ENCODE assay signal across 29 cellular contexts in the genomic region with DNA sequence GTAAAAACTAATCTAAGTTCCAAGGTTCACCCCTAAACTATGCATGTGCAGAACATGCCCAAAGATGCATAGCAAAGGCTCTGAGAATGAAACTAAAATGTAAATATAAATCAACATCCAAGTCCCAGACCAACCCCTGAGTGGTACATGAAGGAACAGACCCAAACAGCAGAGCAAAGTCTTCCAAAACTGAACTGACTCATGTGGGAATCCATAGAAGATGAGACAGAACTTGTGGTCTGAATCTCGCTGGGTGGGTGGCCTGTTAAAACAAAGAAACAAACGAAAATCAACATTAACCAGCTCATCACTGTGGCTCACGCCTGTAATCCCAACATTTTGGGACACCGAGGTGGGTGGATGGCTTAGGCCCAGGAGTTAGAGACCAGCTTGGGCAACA. TPM values are rescaled to one million over a fixed set of nuclear protein-coding genes. Genes with fewer than 3 reads are reported as not detected.
DNase-seq lines count a peak whose midpoint lies in the region; ATAC-seq, FAIRE-seq and TF ChIP-seq lines count a peak whose summit lies in the region.
"Had no signal": no experiment of that assay in that cellular context is flagged by ENCODE, and none has a peak within 500 bp of the region (broad histone marks: within the 10 kb centered on the region; RNA-seq: fewer than 3 reads in every experiment).

No MANE protein-coding gene starts in this region.

- no peak overlapping the region for H4K91ac ChIP-seq in H1 (replicated peaks; ENCODE audit: insufficient read length, low read length)

- no peak overlapping the region for H3K56ac ChIP-seq in H1 (replicated peaks; ENCODE audit: insufficient read length, low read depth, low read length)

- no peak overlapping the region for H2BK15ac ChIP-seq in H1 (ENCODE audit: low read length)

- no peak overlapping the region for H3K4me2 ChIP-seq in H1 (ENCODE audit: insufficient read depth in 1 of 2, low read depth in 2 of 2, low read length in 2 of 2)
- H3K4me2 ChIP-seq: KMS-11 had no signal

- H3K23me2 ChIP-seq in H1 (ENCODE audit: low read depth, low read length) = no peaks in the 10 kb centered on the region

- CTCF ChIA-PET in H1 (lab: Charles Lee; ENCODE audit: partially characterized antibody) = interaction anchor here (0.9 to 4.5 kb wide), 7 partner anchors 9 to 220 kb away, joined by 3 to 33 read pairs (median 4); a partner anchor contains a TSS

- H2BK120ac ChIP-seq in H1 (replicated peaks; ENCODE audit: low read depth, low read length) = no peak overlapping the region

- H4K20me1 ChIP-seq in H1 (replicated peaks in 1 of 2; ENCODE audit: control insufficient read depth in 1 of 2, insufficient read depth in 2 of 2, low read length in 2 of 2) = no peaks in the 10 kb centered on the region

- no peak for TF ChIP-seq POLR2A in H1 (IDR thresholded peaks at IDR 0.05; ENCODE audit: control extremely low read depth in 1 of 2, low read depth in 2 of 2, low read length in 2 of 2)

- no peak overlapping the region for H3K4me3 ChIP-seq in ACC112 (ENCODE audit: low read depth, low read length)
- no peak overlapping the region for H3K4me3 ChIP-seq in H1 (ENCODE audit: extremely low read depth in 1 of 4, insufficient read depth in 2 of 4, low read depth in 3 of 4, low read length in 4 of 4)
- H3K4me3 ChIP-seq in lower lobe of right lung = no peak overlapping the region
- H3K4me3 ChIP-seq: psoas muscle, spleen had no signal

- H3K27ac ChIP-seq in ACC112 (ENCODE audit: low read depth, low read length) (peak overlapping the region; percentile 35; the same call in 1 of the 2 replicates), H1 (ENCODE audit: low read depth, low read length) (no peak overlapping the region), lower lobe of right lung (peak overlapping the region; percentile 57)
- H3K27ac ChIP-seq: C4-2B, KMS-11, psoas muscle had no signal

- TF ChIP-seq RAD21 in H1 (IDR thresholded peaks at IDR 0.05 in 1 of 2, conservative IDR thresholded peaks at IDR 0.05 in 1 of 2; ENCODE audit: low read depth in 2 of 2, low read length in 2 of 2) = no peak

- H3K18ac ChIP-seq in H1 (ENCODE audit: extremely low read depth, low read length) = no peak overlapping the region

- peak overlapping the region; percentile 21 for H2AFZ ChIP-seq in ACC112 (ENCODE audit: low read length, unreplicated experiment)
- 0 out of 2 replicates have a peak overlapping the region, but pooled peaks have one; percentile 52 for H2AFZ ChIP-seq in H1 (ENCODE audit: low read length)

- no peak for TF ChIP-seq EP300 in H1 (IDR thresholded peaks at IDR 0.05; ENCODE audit: borderline replicate concordance in 1 of 2, low read depth in 2 of 2, low read length in 2 of 2)

- H2BK5ac ChIP-seq in H1 (ENCODE audit: low read depth, low read length) = no peak overlapping the region

- TF ChIP-seq CTCF in HFFc6 (IDR thresholded peaks at IDR 0.05) = no peak
- no peak for TF ChIP-seq CTCF in H1 (IDR thresholded peaks at IDR 0.05; ENCODE audit: control extremely low read depth in 1 of 3, insufficient read depth in 1 of 3, low read depth in 1 of 3, low read length in 3 of 3)
- no peak for TF ChIP-seq CTCF in lower lobe of right lung (IDR thresholded peaks at IDR 0.05)

- no peak overlapping the region for H3K4me3 Mint-ChIP-seq in HFFc6

- H3K27ac Mint-ChIP-seq in HFFc6 = peak overlapping the region; percentile 27

- WGBS in H1 (ENCODE audit: extremely low coverage in 1 of 2, insufficient coverage in 1 of 2, insufficient read length in 1 of 2, insufficient replicate concordance in 2 of 2, low coverage in 1 of 2, low lambda C conversion rate in 2 of 2, missing lambda C conversion rate in 1 of 2), 2 experiments = 74% methylated on average over 4 of the region's 4 CpGs; no CpG with 5 or more reads in 1 of the 2 experiments

- POLR2A ChIA-PET in H1 (lab: Charles Lee; ENCODE audit: partially characterized antibody) = no interaction called here

- no peaks in the 10 kb centered on the region for H3K27me3 ChIP-seq in ACC112 (ENCODE audit: insufficient read depth, low read length)
- H3K27me3 ChIP-seq in H1 (replicated peaks in 1 of 4; ENCODE audit: control insufficient read depth in 3 of 4, extremely low read depth in 1 of 4, insufficient read depth in 3 of 4, low read length in 3 of 4) = no peaks in the 10 kb centered on the region
- H3K27me3 ChIP-seq in lower lobe of right lung (ENCODE audit: low read depth) = no peaks in the 10 kb centered on the region

- H3K36me3 ChIP-seq in ACC112 (ENCODE audit: insufficient read depth, low read length) (no peaks in the 10 kb centered on the region), H1 (ENCODE audit: control insufficient read depth in 2 of 4, insufficient read depth in 4 of 4, low read length in 3 of 4) (no peaks in the 10 kb centered on the region), lower lobe of right lung (no peaks in the 10 kb centered on the region)
- H3K36me3 ChIP-seq: spleen had no signal

- no peak overlapping the region for H2BK20ac ChIP-seq in H1 (ENCODE audit: low read length)

- H3K27me3 Mint-ChIP-seq in HFFc6 (ENCODE audit: insufficient read depth) = peaks cover 7% of the 10 kb centered on the region

- FAIRE-seq in H1 (lab: Jason Lieb, UNC) = no peak

- ATAC-seq in lower lobe of right lung (no peak), HG02870 (IDR thresholded peaks at IDR 0.05; ENCODE audit: unreplicated experiment) (no peak), HG03039 (IDR thresholded peaks at IDR 0.05; ENCODE audit: unreplicated experiment) (no peak), GM21381 (IDR thresholded peaks at IDR 0.05; ENCODE audit: unreplicated experiment) (no peak)
- ATAC-seq: psoas muscle had no signal

- DNase-seq in HFFc6 (peak; percentile 16), H1 (ENCODE audit: low read depth in 1 of 2, low spot score in 2 of 2) (no peak), lower lobe of right lung (no peak), NCI-H1105 (lab: John Stamatoyannopoulos, UW) (no peak)
- DNase-seq: activated effector memory CD4-positive, alpha-beta T cell treated with anti-CD3 and anti-CD28 coated beads, Interleukin-2, amount 50 U/mL, for 16 hours; caudate nucleus; GDM1; head of caudate nucleus; NCI-H1930; NCI-H226; NCI-H82; psoas muscle; SHP77 treated with DMSO at 0.1 percent for 48 hours; spleen; stimulated activated CD4-positive, alpha-beta T cell treated with anti-CD3 and anti-CD28 coated beads, Interleukin-4, amount 100 ng/mL, for 4 hours had no signal

- no peak overlapping the region for H4K5ac ChIP-seq in H1 (ENCODE audit: insufficient read length, low read depth, low read length)

- no peaks in the 10 kb centered on the region for H3K9me3 Mint-ChIP-seq in HFFc6

- no peak overlapping the region for H3K23ac ChIP-seq in H1 (ENCODE audit: insufficient read length)

- intact Hi-C loops in lower lobe of right lung (cut with DNase I) = no loop called here

- H3K36me3 Mint-ChIP-seq in HFFc6 (ENCODE audit: low read depth) = no peaks in the 10 kb centered on the region

- H3K4me1 ChIP-seq in ACC112 (ENCODE audit: control insufficient read depth, insufficient read depth, low read length, unreplicated experiment) (peaks cover 51% of the 10 kb centered on the region), H1 (replicated peaks in 1 of 4; ENCODE audit: control insufficient read depth in 3 of 4, insufficient read depth in 4 of 4, low read length in 3 of 4) (no peaks in the 10 kb centered on the region), lower lobe of right lung (no peaks in the 10 kb centered on the region)

- no peaks in the 10 kb centered on the region for H3K79me1 ChIP-seq in H1 (ENCODE audit: low read depth, low read length)

- no peak overlapping the region for H3K14ac ChIP-seq in H1 (ENCODE audit: insufficient read length)

- no peak overlapping the region for H3K4ac ChIP-seq in H1 (replicated peaks; ENCODE audit: insufficient read length, low read depth, low read length)

- no peak overlapping the region for H4K8ac ChIP-seq in H1 (ENCODE audit: extremely low read depth, insufficient read depth, low read length)

- no peak overlapping the region for H2BK12ac ChIP-seq in H1 (ENCODE audit: low read depth, low read length)

- H2AK5ac ChIP-seq in H1 (ENCODE audit: low read depth, low read length) = no peak overlapping the region

- H3K4me1 Mint-ChIP-seq in HFFc6 (ENCODE audit: low read depth) = peaks cover 64% of the 10 kb centered on the region

- no peaks in the 10 kb centered on the region for H3K9me3 ChIP-seq in H1 (ENCODE audit: insufficient read depth in 2 of 2, low read depth in 1 of 2, low read length in 1 of 2)
- H3K9me3 ChIP-seq in lower lobe of right lung = no peaks in the 10 kb centered on the region
- H3K9me3 ChIP-seq: psoas muscle, spleen had no signal

- H3K79me2 ChIP-seq in ACC112 (ENCODE audit: control insufficient read depth, insufficient read depth, low read length, unreplicated experiment) (no peaks in the 10 kb centered on the region), H1 (ENCODE audit: control insufficient read depth in 1 of 2, insufficient read depth in 2 of 2, low read length in 2 of 2) (no peaks in the 10 kb centered on the region)

- H3K9ac ChIP-seq in H1 (replicated peaks in 1 of 4; ENCODE audit: extremely low read depth in 1 of 4, low read depth in 3 of 4, low read length in 3 of 4) = no peak overlapping the region
- H3K9ac ChIP-seq: KMS-11 had no signal

RNA-seq across cellular contexts. Expression of a gene that starts 29.5 kb away (rescaled TPM):
- 100 to 1,000 TPM in 5 of 6 experiments, 10 to 100 TPM in 1; 98.8 to 123 (median 116) TPM for total RNA-seq in HFFc6 (2021; fragmentation: NEBNext Ultra II Directional; extraction: Animal tissue kit (Norgen Biotek cat#: 25700))
- total RNA-seq in H1 (2021; fragmentation: NEBNext Ultra II Directional; extraction: Animal tissue kit (Norgen Biotek cat#: 25700)) = 103 and 109 TPM in 2 replicates
- polyA plus RNA-seq in H1 (2011; rRNA removed) = 242 and 280 TPM in 2 replicates
- 239 TPM for polyA plus RNA-seq in H1 (2011; cell fraction: cytosol; rRNA removed)
- polyA plus RNA-seq in H1 (2011; cell fraction: nucleus; rRNA removed) = 171 TPM
- 122 to 150 TPM (median 141 TPM) in 4 replicates for polyA plus RNA-seq in H1 (2012, experiment 1 of 2)
- polyA plus RNA-seq in H1 (2012, experiment 2 of 2) = 226 TPM
- polyA plus RNA-seq in H1 (2013, experiment 1 of 2) = 210 TPM
- polyA plus RNA-seq in H1 (2013, experiment 2 of 2) = 231 TPM
- 88.7 and 110 TPM in 2 replicates for polyA minus RNA-seq in H1 (2011; rRNA and poly(A)+ RNA removed)
- polyA minus RNA-seq in H1 (2011; cell fraction: cytosol; rRNA and poly(A)+ RNA removed) = 60.9 TPM
- polyA minus RNA-seq in H1 (2011; cell fraction: nucleus; rRNA and poly(A)+ RNA removed) = 80.4 TPM
- 102 TPM for total RNA-seq in lower lobe of right lung

RNA-seq across cellular contexts. Expression of a gene that starts 29.7 kb away (rescaled TPM):
- total RNA-seq in HFFc6 (2021; fragmentation: NEBNext Ultra II Directional; extraction: Animal tissue kit (Norgen Biotek cat#: 25700)) = 10 to 100 TPM; 23.6 to 32.6 (median 25.5) TPM
- 118 and 123 TPM in 2 replicates for total RNA-seq in H1 (2021; fragmentation: NEBNext Ultra II Directional; extraction: Animal tissue kit (Norgen Biotek cat#: 25700))
- 183 and 329 TPM in 2 replicates for polyA plus RNA-seq in H1 (2011; rRNA removed)
- 173 TPM for polyA plus RNA-seq in H1 (2011; cell fraction: cytosol; rRNA removed)
- 696 TPM for polyA plus RNA-seq in H1 (2011; cell fraction: nucleus; rRNA removed)
- 96.2 to 130 TPM (median 121 TPM) in 4 replicates for polyA plus RNA-seq in H1 (2012, experiment 1 of 2)
- polyA plus RNA-seq in H1 (2012, experiment 2 of 2) = 111 TPM
- 114 TPM for polyA plus RNA-seq in H1 (2013, experiment 1 of 2)
- 115 TPM for polyA plus RNA-seq in H1 (2013, experiment 2 of 2)
- polyA minus RNA-seq in H1 (2011; rRNA and poly(A)+ RNA removed) = 238 and 245 TPM in 2 replicates
- polyA minus RNA-seq in H1 (2011; cell fraction: cytosol; rRNA and poly(A)+ RNA removed) = 75.1 TPM
- polyA minus RNA-seq in H1 (2011; cell fraction: nucleus; rRNA and poly(A)+ RNA removed) = 149 TPM
- total RNA-seq in lower lobe of right lung = 20.8 TPM

RNA-seq across cellular contexts. Expression of a gene that starts 33.5 kb away (rescaled TPM):
- total RNA-seq in HFFc6 (2021; fragmentation: NEBNext Ultra II Directional; extraction: Animal tissue kit (Norgen Biotek cat#: 25700)) = not detected
- not detected in 2 replicates for total RNA-seq in H1 (2021; fragmentation: NEBNext Ultra II Directional; extraction: Animal tissue kit (Norgen Biotek cat#: 25700))
- polyA plus RNA-seq in H1 (2011; rRNA removed) = 0.02 TPM in 2 replicates
- polyA plus RNA-seq in H1 (2011; cell fraction: cytosol; rRNA removed) = 0.04 TPM
- polyA plus RNA-seq in H1 (2011; cell fraction: nucleus; rRNA removed) = 0.03 TPM
- polyA plus RNA-seq in H1 (2012, experiment 1 of 2) = 0.07 TPM in 1 of 4 replicates, not detected in the others
- polyA plus RNA-seq in H1 (2012, experiment 2 of 2) = not detected
- not detected for polyA plus RNA-seq in H1 (2013, experiment 1 of 2)
- under 0.01 TPM for polyA plus RNA-seq in H1 (2013, experiment 2 of 2)
- not detected in 2 replicates for polyA minus RNA-seq in H1 (2011; rRNA and poly(A)+ RNA removed)
- polyA minus RNA-seq in H1 (2011; cell fraction: cytosol; rRNA and poly(A)+ RNA removed) = not detected
- not detected for polyA minus RNA-seq in H1 (2011; cell fraction: nucleus; rRNA and poly(A)+ RNA removed)
- total RNA-seq in lower lobe of right lung = 1.2 TPM
- total RNA-seq: A172, epithelial cell of proximal tubule, H4, HT-29, lower leg skin had no signal

RNA-seq across cellular contexts. Expression of a gene that starts 34.8 kb away (rescaled TPM):
- 10 to 100 TPM; 38.3 to 46.9 (median 42.8) TPM for total RNA-seq in HFFc6 (2021; fragmentation: NEBNext Ultra II Directional; extraction: Animal tissue kit (Norgen Biotek cat#: 25700))
- total RNA-seq in H1 (2021; fragmentation: NEBNext Ultra II Directional; extraction: Animal tissue kit (Norgen Biotek cat#: 25700)) = 146 and 147 TPM in 2 replicates
- polyA plus RNA-seq in H1 (2011; rRNA removed) = 130 and 197 TPM in 2 replicates
- 85.0 TPM for polyA plus RNA-seq in H1 (2011; cell fraction: cytosol; rRNA removed)
- 539 TPM for polyA plus RNA-seq in H1 (2011; cell fraction: nucleus; rRNA removed)
- 122 to 193 TPM (median 170 TPM) in 4 replicates for polyA plus RNA-seq in H1 (2012, experiment 1 of 2)
- 94.0 TPM for polyA plus RNA-seq in H1 (2012, experiment 2 of 2)
- polyA plus RNA-seq in H1 (2013, experiment 1 of 2) = 48.5 TPM
- 35.0 TPM for polyA plus RNA-seq in H1 (2013, experiment 2 of 2)
- 520 and 532 TPM in 2 replicates for polyA minus RNA-seq in H1 (2011; rRNA and poly(A)+ RNA removed)
- 235 TPM for polyA minus RNA-seq in H1 (2011; cell fraction: cytosol; rRNA and poly(A)+ RNA removed)
- 296 TPM for polyA minus RNA-seq in H1 (2011; cell fraction: nucleus; rRNA and poly(A)+ RNA removed)
- 28.8 TPM for total RNA-seq in lower lobe of right lung

RNA-seq across cellular contexts. Expression of a gene that starts 43.1 kb away (rescaled TPM):
- total RNA-seq in HFFc6 (2021; fragmentation: NEBNext Ultra II Directional; extraction: Animal tissue kit (Norgen Biotek cat#: 25700)) = not detected
- not detected in 2 replicates for total RNA-seq in H1 (2021; fragmentation: NEBNext Ultra II Directional; extraction: Animal tissue kit (Norgen Biotek cat#: 25700))
- not detected in 2 replicates for polyA plus RNA-seq in H1 (2011; rRNA removed)
- polyA plus RNA-seq in H1 (2011; cell fraction: cytosol; rRNA removed) = not detected
- polyA plus RNA-seq in H1 (2011; cell fraction: nucleus; rRNA removed) = not detected
- not detected in 4 replicates for polyA plus RNA-seq in H1 (2012, experiment 1 of 2)
- polyA plus RNA-seq in H1 (2012, experiment 2 of 2) = not detected
- polyA plus RNA-seq in H1 (2013, experiment 1 of 2) = not detected
- polyA plus RNA-seq in H1 (2013, experiment 2 of 2) = not detected
- not detected in 2 replicates for polyA minus RNA-seq in H1 (2011; rRNA and poly(A)+ RNA removed)
- polyA minus RNA-seq in H1 (2011; cell fraction: cytosol; rRNA and poly(A)+ RNA removed) = not detected
- polyA minus RNA-seq in H1 (2011; cell fraction: nucleus; rRNA and poly(A)+ RNA removed) = not detected
- not detected for total RNA-seq in lower lobe of right lung
- total RNA-seq: A172; epithelial cell of proximal tubule; H4; HT-29; lower leg skin; psoas muscle; spleen; T-helper 1 cell treated with Interleukin-12 subunit alpha and Interleukin-12 subunit beta and Interleukin-4 antibody, amounts not matched to agents 30 ng/mL and 1 ng/mL, for 36 hours; urinary bladder had no signal
- polyA plus RNA-seq: adipose tissue, psoas muscle, spleen, urinary bladder had no signal
